In the genomic region with DNA sequence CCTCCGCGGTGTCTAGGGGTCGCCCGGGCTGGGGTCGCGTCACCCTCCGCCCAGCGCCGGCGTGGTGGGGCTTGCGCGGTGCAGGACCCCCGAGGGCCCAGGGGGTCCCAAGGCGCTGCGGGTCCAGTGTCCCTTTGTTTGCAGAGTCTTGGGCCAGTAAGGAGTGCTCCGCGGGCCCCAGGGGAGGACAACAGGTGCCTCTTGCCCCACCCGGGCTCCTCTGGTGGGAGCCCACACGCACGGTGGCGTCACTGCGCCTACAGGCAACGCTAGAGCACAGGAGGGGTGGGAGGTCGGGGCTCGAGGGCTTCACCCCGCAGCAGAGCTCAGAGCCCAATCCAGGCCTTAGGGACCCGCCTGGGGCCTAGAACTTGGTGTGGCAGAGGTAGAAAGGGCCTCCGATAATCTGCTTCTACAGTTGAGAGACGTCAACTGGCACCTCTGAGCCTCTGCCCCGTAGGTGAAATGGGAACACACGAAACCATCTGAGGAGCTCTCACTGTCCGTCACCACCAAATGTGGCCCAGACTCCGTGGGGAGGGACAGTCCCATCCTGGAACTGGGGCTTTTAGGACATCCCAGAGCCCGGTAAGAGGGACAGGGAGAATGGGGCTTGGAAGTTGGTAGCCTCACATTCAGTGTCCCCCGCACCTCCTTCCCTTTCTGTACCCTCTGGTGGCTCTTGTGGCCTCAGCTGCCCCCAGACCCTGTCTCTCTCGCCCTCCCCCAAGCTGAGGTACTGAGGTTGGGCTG, we compare ENCODE assay signal across 8 cellular contexts. TPM values are rescaled to one million over a fixed set of nuclear protein-coding genes. Genes with fewer than 3 reads are reported as not detected.
DNase-seq lines count a peak whose midpoint lies in the region; ATAC-seq and TF ChIP-seq lines count a peak whose summit lies in the region.

No MANE protein-coding gene starts in this region.

- intact Hi-C loops in CD8-positive, alpha-beta T cell (cut with DNase I, micrococcal nuclease) = loop anchor here (1.0 to 5.0 kb wide), 15 partner anchors 16 to 574 kb away; a partner anchor contains a TSS
- intact Hi-C loops in Panc1 (cut with micrococcal nuclease; ENCODE audit: unreplicated experiment) = no loop called here
- intact Hi-C loops in lower leg skin (cut with DNase I; ENCODE audit: low total_unique reads) = no loop called here

- no peaks in the 10 kb centered on the region for H3K27me3 Mint-ChIP-seq in CD8-positive, alpha-beta T cell (ENCODE audit: low read depth)

- H3K27ac ChIP-seq in CD8-positive, alpha-beta T cell (ENCODE audit: low read depth, low read length) = peak overlapping the region; percentile 97
- H3K27ac ChIP-seq in Panc1 (ENCODE audit: low read length) (peak overlapping the region; percentile 65), substantia nigra (ENCODE audit: low read depth, low read length, poor library complexity, severe bottlenecking) (peak overlapping the region; percentile 83)

- DNase-seq in CD8-positive, alpha-beta T cell = peak; percentile 42 to 88 (median 61)
- DNase-seq in Panc1 (ENCODE audit: low read depth, low spot score) = no peak
- no peak for DNase-seq in astrocyte of the spinal cord (ENCODE audit: low read depth, low spot score)
- DNase-seq in lower leg skin (ENCODE audit: low spot score in 2 of 2) = no peak
- peak in 5 of 49 donors; percentile 19 to 48 (median 26) for DNase-seq in substantia nigra (lab: John Stamatoyannopoulos, UW)
- DNase-seq in NCI-H2107 treated with DMSO at 0.1 percent for 48 hours (lab: John Stamatoyannopoulos, UW; ENCODE audit: unreplicated experiment) = no peak
- no peak for DNase-seq in NCI-H774 (lab: John Stamatoyannopoulos, UW)

- H3K9me3 Mint-ChIP-seq in CD8-positive, alpha-beta T cell = no peaks in the 10 kb centered on the region

- peak; percentile 43 for ATAC-seq in CD8-positive, alpha-beta T cell
- ATAC-seq in Panc1 = 0 out of 2 replicates have a peak, but pooled peaks have one; percentile 2
- no peak for ATAC-seq in HG02938 (IDR thresholded peaks at IDR 0.05; ENCODE audit: unreplicated experiment)

- in situ Hi-C loops in Panc1 (cut with HindIII; ENCODE audit: low pct_unique_long_range_greater_than_20kb, low sequenced_read_pairs) (no loop called here), astrocyte of the spinal cord (cut with HindIII; ENCODE audit: low sequenced_read_pairs) (no loop called here)

- peaks cover 42% of the 10 kb centered on the region for H3K4me1 Mint-ChIP-seq in CD8-positive, alpha-beta T cell (ENCODE audit: low read depth)

- no peak for TF ChIP-seq CTCF in CD8-positive, alpha-beta T cell (IDR thresholded peaks at IDR 0.05)
- no peak for TF ChIP-seq CTCF in Panc1 (IDR thresholded peaks at IDR 0.05)
- TF ChIP-seq CTCF in astrocyte of the spinal cord (IDR thresholded peaks at IDR 0.05; ENCODE audit: low read depth, low read length) = no peak
- no peak for TF ChIP-seq CTCF in lower leg skin (IDR thresholded peaks at IDR 0.05)

- peak overlapping the region; percentile 100 for H3K27ac Mint-ChIP-seq in CD8-positive, alpha-beta T cell

- H3K36me3 ChIP-seq in CD8-positive, alpha-beta T cell (ENCODE audit: insufficient read depth, low read length) = peaks cover 15% of the 10 kb centered on the region
- no peaks in the 10 kb centered on the region for H3K36me3 ChIP-seq in Panc1 (ENCODE audit: control insufficient read depth, insufficient read depth, low read length)

- H3K36me3 Mint-ChIP-seq in CD8-positive, alpha-beta T cell = peaks cover 39% of the 10 kb centered on the region

- CTCF ChIA-PET in CD8-positive, alpha-beta T cell (lab: Charles Lee) = interaction anchor here (0.7 to 9.6 kb wide), 11 partner anchors 9 to 261 kb away, joined by 3 to 90 read pairs (median 4); no protein-coding TSS in a partner anchor
- CTCF ChIA-PET in Panc1 (lab: Charles Lee) = interaction anchor here (0.7 kb wide), 1 partner anchor 12 kb away, joined by 3 read pairs; no protein-coding TSS in a partner anchor

- no peaks in the 10 kb centered on the region for H3K27me3 ChIP-seq in CD8-positive, alpha-beta T cell (ENCODE audit: insufficient read depth, low read length)
- no peaks in the 10 kb centered on the region for H3K27me3 ChIP-seq in Panc1 (ENCODE audit: control insufficient read depth, insufficient read depth, low read length)

- H3K9me3 ChIP-seq in CD8-positive, alpha-beta T cell (ENCODE audit: low read length) = no peaks in the 10 kb centered on the region
- no peaks in the 10 kb centered on the region for H3K9me3 ChIP-seq in Panc1 (ENCODE audit: control insufficient read depth, insufficient read depth, low read depth, low read length)

- WGBS in lower leg skin, 2 donors = 8 to 17% methylated on average over 25 to 27 of the region's 36 CpGs

- H3K4me3 ChIP-seq in CD8-positive, alpha-beta T cell (ENCODE audit: low read depth, low read length) = peak overlapping the region; percentile 81
- H3K4me3 ChIP-seq in Panc1 (ENCODE audit: low read depth in 2 of 2, low read length in 2 of 2) (peak overlapping the region; percentile 57 to 67), astrocyte of the spinal cord (ENCODE audit: low read depth, low read length) (peak overlapping the region; percentile 63), lower leg skin (ENCODE audit: low read depth, poor library complexity, severe bottlenecking) (peak overlapping the region; percentile 88)

- no peak for TF ChIP-seq POLR2A in lower leg skin (IDR thresholded peaks at IDR 0.05)

- H3K4me1 ChIP-seq in CD8-positive, alpha-beta T cell (ENCODE audit: insufficient read depth, low read length) = peaks cover 46% of the 10 kb centered on the region
- peaks cover 64% of the 10 kb centered on the region for H3K4me1 ChIP-seq in Panc1 (ENCODE audit: control insufficient read depth, insufficient read depth, low read length)

- POLR2A ChIA-PET in CD8-positive, alpha-beta T cell (lab: Charles Lee) = interaction anchor here (0.7 to 6.0 kb wide), 13 partner anchors 10 to 421 kb away, joined by 3 to 74 read pairs (median 7); a partner anchor contains a TSS
- POLR2A ChIA-PET in Panc1 (lab: Charles Lee) = interaction anchor here (0.5 kb wide), 1 partner anchor 267 kb away, joined by 6 read pairs; no protein-coding TSS in a partner anchor

- no TSS peak for BruUV-seq in Panc1 (replicated peaks; lab: Mats Ljungman, UMichigan)

- H3K4me3 Mint-ChIP-seq in CD8-positive, alpha-beta T cell = peak overlapping the region; percentile 98

RNA-seq across cellular contexts. Expression of a gene that starts 1.4 kb away (rescaled TPM):
- 100 to 1,000 TPM; 408 to 413 TPM for total RNA-seq in CD8-positive, alpha-beta T cell
- total RNA-seq in Panc1 (2021; ENCODE audit: unreplicated experiment) (19.3 TPM), lower leg skin (10 to 100 TPM; 12.0 to 23.0 (median 19.7) TPM)
- 29.1 TPM for polyA plus RNA-seq in Panc1 (2012; ENCODE audit: insufficient read length)

RNA-seq across cellular contexts. Expression of a gene that starts 32.8 kb away (rescaled TPM):
- total RNA-seq in CD8-positive, alpha-beta T cell = not detected
- total RNA-seq in Panc1 (2021; ENCODE audit: unreplicated experiment) (1.2 TPM), lower leg skin (1 to 10 TPM in 2 of 4 donors, under 1 TPM in 2; 0.57 to 3.0 (median 1.7) TPM)
- polyA plus RNA-seq in Panc1 (2012; ENCODE audit: insufficient read length) = 1.1 TPM

Comparison
In these comparisons a context has a peak if more than half of its experiments do, and no peak if none do; other contexts are left out.
1. DNase-seq: peak in CD8-positive, alpha-beta T cell (7 of 7); none in Panc1 (single experiment), astrocyte of the spinal cord (single experiment), lower leg skin (0 of 2), NCI-H2107 treated with DMSO at 0.1 percent for 48 hours (single experiment) and NCI-H774 (single experiment).
2. RNA of a gene that starts 1.4 kb away (total RNA-seq): 408 to 413 TPM in CD8-positive, alpha-beta T cell; 12.0 to 23.0 TPM in lower leg skin and 19.3 TPM in Panc1 (single experiment); every median in the first group is over 10 times any median in the second.
3. intact Hi-C loops: an anchor here in CD8-positive, alpha-beta T cell (1.0 to 5.0 kb wide); none called in Panc1 and lower leg skin.
4. Peak in every context shown above with its lines, with median percentiles within 50 percentile points of each other: H3K27ac ChIP-seq and H3K4me3 ChIP-seq.